Comparison of ENCODE assay signal across 9 cellular contexts in genomic region chr2:84927275-84927627, GRCh38. TPM values are rescaled to one million over a fixed set of nuclear protein-coding genes. Genes with fewer than 3 reads are reported as not detected.
DNase-seq lines count a peak whose midpoint lies in the region; TF ChIP-seq lines count a peak whose summit lies in the region.
"Had no signal": no experiment of that assay in that cellular context is flagged by ENCODE, and none has a peak within 500 bp of the region (broad histone marks: within the 10 kb centered on the region; RNA-seq: fewer than 3 reads in every experiment).

No MANE protein-coding gene starts in this region.

- H3K27me3 Mint-ChIP-seq in T-helper 2 cell treated with Interferon-gamma antibody and Interleukin-4, amounts not matched to agents 5 μg/mL and 100 μg/mL, for 36 hours (ENCODE audit: low read depth), result no peaks in the 10 kb centered on the region
- H3K27me3 Mint-ChIP-seq in brain, result peaks cover 9% of the 10 kb centered on the region

- H3K4me1 ChIP-seq in Karpas-422 (ENCODE audit: low read length) (peaks cover 33% of the 10 kb centered on the region), osteoblast (ENCODE audit: insufficient read depth, low read length) (peaks cover 20% of the 10 kb centered on the region)

- no peak overlapping the region for H3K27ac ChIP-seq in Karpas-422 (ENCODE audit: low read length)
- H3K27ac ChIP-seq in osteoblast (ENCODE audit: low read depth, low read length), result no peak overlapping the region

- peak overlapping the region; percentile 91 for H3K27ac Mint-ChIP-seq in T-helper 2 cell treated with Interferon-gamma antibody and Interleukin-4, amounts not matched to agents 5 μg/mL and 100 μg/mL, for 36 hours
- no peak overlapping the region for H3K27ac Mint-ChIP-seq in brain

- H3K9ac ChIP-seq in Karpas-422 (ENCODE audit: low read length), result peak overlapping the region; percentile 76

- H3K27me3 ChIP-seq in Karpas-422 (ENCODE audit: low read length) (no peaks in the 10 kb centered on the region), osteoblast (ENCODE audit: insufficient read depth, low read length) (no peaks in the 10 kb centered on the region)
- H3K27me3 ChIP-seq: transverse colon had no signal

- H3K9me3 ChIP-seq in Karpas-422 (ENCODE audit: low read length), result no peaks in the 10 kb centered on the region
- H3K9me3 ChIP-seq in osteoblast (ENCODE audit: low read depth, low read length), result no peaks in the 10 kb centered on the region
- H3K9me3 ChIP-seq: transverse colon had no signal

- no peak for DNase-seq in T-helper 2 cell treated with Interferon-gamma antibody and Interleukin-4, amounts not matched to agents 5 μg/mL and 100 μg/mL, for 36 hours (ENCODE audit: low spot score)
- DNase-seq in T-helper 2 cell, result no peak
- no peak for DNase-seq in Karpas-422
- DNase-seq in osteoblast (ENCODE audit: insufficient read length, low spot score, missing footprints), result no peak
- DNase-seq in DMS114 treated with DMSO at 0.1 percent for 48 hours (lab: John Stamatoyannopoulos, UW; ENCODE audit: unreplicated experiment), result no peak
- no peak for DNase-seq in NCI-H2227 (lab: John Stamatoyannopoulos, UW; ENCODE audit: unreplicated experiment)
- no peak for DNase-seq in SKM-1 (lab: John Stamatoyannopoulos, UW; ENCODE audit: unreplicated experiment)

- peaks cover 5% of the 10 kb centered on the region for H3K9me3 Mint-ChIP-seq in T-helper 2 cell treated with Interferon-gamma antibody and Interleukin-4, amounts not matched to agents 5 μg/mL and 100 μg/mL, for 36 hours
- peaks cover 0 to 1% (median 0%) of the 10 kb centered on the region in 5 experiments for H3K9me3 Mint-ChIP-seq in brain

- peak overlapping the region; percentile 80 for H3K4me2 ChIP-seq in Karpas-422 (ENCODE audit: low read depth, low read length, poor library complexity, severe bottlenecking)
- peak overlapping the region; percentile 87 for H3K4me2 ChIP-seq in osteoblast (ENCODE audit: insufficient read depth, low read length)

- H4K20me1 ChIP-seq in Karpas-422 (ENCODE audit: insufficient read depth, low read depth, low read length) (no peaks in the 10 kb centered on the region), osteoblast (ENCODE audit: insufficient read depth, low read length) (no peaks in the 10 kb centered on the region)

- TF ChIP-seq CTCF in brain (conservative IDR thresholded peaks at IDR 0.05) (peak; percentile 26 to 29), osteoblast (IDR thresholded peaks at IDR 0.05; ENCODE audit: extremely low read depth, low read depth, low read length) (no peak)

- peak overlapping the region; percentile 90 for H3K4me3 Mint-ChIP-seq in T-helper 2 cell treated with Interferon-gamma antibody and Interleukin-4, amounts not matched to agents 5 μg/mL and 100 μg/mL, for 36 hours
- peak overlapping the region; percentile 80 to 87 (median 83) for H3K4me3 Mint-ChIP-seq in brain

- peaks cover 5% of the 10 kb centered on the region for H3K36me3 Mint-ChIP-seq in T-helper 2 cell treated with Interferon-gamma antibody and Interleukin-4, amounts not matched to agents 5 μg/mL and 100 μg/mL, for 36 hours (ENCODE audit: low read depth)
- no peaks in the 10 kb centered on the region for H3K36me3 Mint-ChIP-seq in brain

- H3K4me3 ChIP-seq in Karpas-422 (ENCODE audit: low read length) (peak overlapping the region; percentile 72), osteoblast (ENCODE audit: insufficient read depth, low read length) (no peak overlapping the region)

- H3K79me2 ChIP-seq in Karpas-422 (ENCODE audit: low read length) (no peaks in the 10 kb centered on the region), osteoblast (ENCODE audit: insufficient read depth, low read length) (no peaks in the 10 kb centered on the region)

- peaks cover 48% of the 10 kb centered on the region for H3K4me1 Mint-ChIP-seq in T-helper 2 cell treated with Interferon-gamma antibody and Interleukin-4, amounts not matched to agents 5 μg/mL and 100 μg/mL, for 36 hours (ENCODE audit: low read depth)
- peaks cover 18% of the 10 kb centered on the region for H3K4me1 Mint-ChIP-seq in brain

- H2AFZ ChIP-seq in Karpas-422 (ENCODE audit: low read length) (0 out of 2 replicates have a peak overlapping the region, but pooled peaks have one; percentile 87), osteoblast (ENCODE audit: low read length) (no peak overlapping the region)

- H3K36me3 ChIP-seq in Karpas-422 (ENCODE audit: insufficient read depth, low read length) (no peaks in the 10 kb centered on the region), osteoblast (ENCODE audit: insufficient read depth, low read length) (no peaks in the 10 kb centered on the region)
- H3K36me3 ChIP-seq: transverse colon had no signal

- no peaks in the 10 kb centered on the region for H3K9me2 ChIP-seq in Karpas-422 (replicated peaks; ENCODE audit: insufficient read depth, low read length)

RNA-seq across cellular contexts. Expression of gene TMSB10, which starts 21.8 kb away (rescaled TPM):
- 1,287 and 3,084 TPM in 2 replicates for total RNA-seq in Karpas-422 (2014; rRNA removed; shearing (Covaris generic); ENCODE audit: low replicate concordance)
- 4,172 TPM for polyA plus RNA-seq in brain (ENCODE audit: insufficient read depth, low read depth, low replicate concordance)
- total RNA-seq in osteoblast, result 3,633 and 4,065 TPM in 2 replicates

RNA-seq across cellular contexts. Expression of gene KCMF1, which starts 43.7 kb away (rescaled TPM):
- 80.7 and 104 TPM in 2 replicates for total RNA-seq in Karpas-422 (2014; rRNA removed; shearing (Covaris generic); ENCODE audit: low replicate concordance)
- polyA plus RNA-seq in brain (ENCODE audit: insufficient read depth, low read depth, low replicate concordance), result 39.9 TPM
- 68.7 and 74.2 TPM in 2 replicates for total RNA-seq in osteoblast

RNA-seq across cellular contexts. Expression of gene TRABD2A, which starts 46.4 kb away (rescaled TPM):
- total RNA-seq in Karpas-422 (2014; rRNA removed; shearing (Covaris generic); ENCODE audit: low replicate concordance), result 0.04 and 2.4 TPM in 2 replicates
- 0.90 TPM for polyA plus RNA-seq in brain (ENCODE audit: insufficient read depth, low read depth, low replicate concordance)
- 2.9 and 3.5 TPM in 2 replicates for total RNA-seq in osteoblast
